Comparison of ENCODE assay signal across 1 cellular context in genomic region chr10:90929179-90929578, GRCh38.
A peak's percentile ranks its signal among the peaks of the same experiment; 100 is the strongest.
TF ChIP-seq lines count a peak whose summit lies in the region.

No MANE protein-coding gene starts in this region.

TF ChIP-seq in HepG2, 621 proteins besides CTCF, POLR2A, EP300 and RAD21:
- 0 out of 2 replicates have a peak, but pooled peaks have one; percentile 40 for TF ChIP-seq ZKSCAN1 (IDR thresholded peaks at IDR 0.05; ENCODE audit: low read length)
- no peak for TF ChIP-seq ZKSCAN8 (CRISPR knock-in tag; IDR thresholded peaks at IDR 0.05; ENCODE audit: borderline replicate concordance)
- TF ChIP-seq PAF1 (CRISPR knock-in tag; IDR thresholded peaks at IDR 0.05), result no peak
